19 cellular contexts compared by ENCODE assay signal in genomic region chr4:83686166-83686565, GRCh38.
DNase-seq lines count a peak whose midpoint lies in the region; ATAC-seq and TF ChIP-seq lines count a peak whose summit lies in the region.
"Had no signal": no experiment of that assay in that cellular context is flagged by ENCODE, and none has a peak within 500 bp of the region (broad histone marks: within the 10 kb centered on the region; RNA-seq: fewer than 3 reads in every experiment).

No MANE protein-coding gene starts in this region.

- no peak for TF ChIP-seq POLR2A in GM18505 (IDR thresholded peaks at IDR 0.05; ENCODE audit: borderline replicate concordance, extremely low read depth, insufficient read depth, insufficient read length)

- H3F3A ChIP-seq in GM23248 (ENCODE audit: insufficient read depth), result peaks cover 12% of the 10 kb centered on the region
- H3F3A ChIP-seq in PC-3 (ENCODE audit: low read length, unreplicated experiment), result no peaks in the 10 kb centered on the region

- ATAC-seq in PC-3 (peak; percentile 99), GM18505 (IDR thresholded peaks at IDR 0.05; ENCODE audit: unreplicated experiment) (no peak), GM19023 (IDR thresholded peaks at IDR 0.05; ENCODE audit: unreplicated experiment) (no peak)
- ATAC-seq: activated T-cell treated with anti-CD3 and anti-CD28 coated beads, Interleukin-2, amount 50 U/mL, for 72 hours; gastroesophageal sphincter; left colon had no signal

- intact Hi-C loops in PC-3 (cut with micrococcal nuclease), result loop anchor here (1.0 kb wide), 1 partner anchor 36 kb away; no protein-coding TSS in a partner anchor

- H3K9me3 ChIP-seq in GM23248 (ENCODE audit: low read depth) (no peaks in the 10 kb centered on the region), PC-3 (ENCODE audit: low read length) (no peaks in the 10 kb centered on the region)
- H3K9me3 ChIP-seq: gastroesophageal sphincter, spleen had no signal

- H3K36me3 ChIP-seq in GM23248 (ENCODE audit: low read depth), result no peaks in the 10 kb centered on the region
- H3K36me3 ChIP-seq in PC-3 (ENCODE audit: low read depth, low read length), result no peaks in the 10 kb centered on the region
- H3K36me3 ChIP-seq: gastroesophageal sphincter, spleen had no signal

- H4K20me1 ChIP-seq in GM23248 (ENCODE audit: insufficient read depth) (no peaks in the 10 kb centered on the region), PC-3 (ENCODE audit: low read length) (no peaks in the 10 kb centered on the region)

- POLR2A ChIA-PET in PC-3 (lab: Charles Lee; ENCODE audit: unreplicated experiment), result no interaction called here

- H2AFZ ChIP-seq in GM23248 (peak overlapping the region; percentile 48), PC-3 (ENCODE audit: low read length) (peak overlapping the region; percentile 41)
- H2AFZ ChIP-seq: PC-9 had no signal

- H3K4me1 ChIP-seq in GM23248 (ENCODE audit: insufficient read depth) (peaks cover 15% of the 10 kb centered on the region), PC-3 (ENCODE audit: insufficient read depth, low read length) (peaks cover 39% of the 10 kb centered on the region)
- H3K4me1 ChIP-seq: gastroesophageal sphincter, spleen had no signal

- H3K4me2 ChIP-seq in GM23248 (ENCODE audit: unreplicated experiment) (peak overlapping the region; percentile 43), PC-3 (ENCODE audit: low read length) (peak overlapping the region; percentile 66)
- H3K4me2 ChIP-seq: PC-9 had no signal

- H3K4me3 ChIP-seq in GM23248, result no peak overlapping the region
- peak overlapping the region; percentile 18; the same call in 1 of the 2 replicates for H3K4me3 ChIP-seq in PC-3 (ENCODE audit: low read length)
- H3K4me3 ChIP-seq: gastroesophageal sphincter, PC-9, spleen had no signal

- H3K9ac ChIP-seq in GM23248 (0 out of 2 replicates have a peak overlapping the region, but pooled peaks have one; percentile 14), PC-3 (ENCODE audit: low read length) (0 out of 2 replicates have a peak overlapping the region, but pooled peaks have one; percentile 17)

- CTCF ChIA-PET in PC-3 (lab: Charles Lee), result interaction anchor here (0.5 to 0.8 kb wide), 2 partner anchors 38 to 44 kb away, joined by 3 read pairs; no protein-coding TSS in a partner anchor

- in situ Hi-C loops in GM23248 (cut with MboI), result no loop called here

- peak overlapping the region; percentile 68 for H3K27ac ChIP-seq in GM23248
- peak overlapping the region; percentile 79 for H3K27ac ChIP-seq in PC-3 (ENCODE audit: low read length)
- peak overlapping the region; percentile 48 for H3K27ac ChIP-seq in epithelial cell of prostate
- H3K27ac ChIP-seq: gastroesophageal sphincter, PC-9, spleen had no signal

- DNase-seq in A172 (ENCODE audit: low spot score) (peak; percentile 69), GM23248 (peak; percentile 92), PC-3 (peak; percentile 84), epithelial cell of prostate (ENCODE audit: low read depth, low spot score) (peak; percentile 63), NCI-H226 (no peak)
- no peak for DNase-seq in stimulated activated CD4-positive, alpha-beta T cell treated with anti-CD3 and anti-CD28 coated beads, Interleukin-4, amount 100 ng/mL, for 1 hour
- DNase-seq: 8988T; activated CD8-positive, alpha-beta memory T cell treated with anti-CD3 and anti-CD28 coated beads for 24 hours; activated T-cell treated with anti-CD3 and anti-CD28 coated beads, Interleukin-2, amount 50 U/mL, for 72 hours; cortex of kidney; left colon; NCI-H1436 treated with DMSO at 0.1 percent for 48 hours; NCI-H82; PC-9; spleen; substantia nigra had no signal

- H3K27me3 ChIP-seq in GM23248 (replicated peaks; ENCODE audit: insufficient read depth) (no peaks in the 10 kb centered on the region), PC-3 (ENCODE audit: low read length) (no peaks in the 10 kb centered on the region)
- H3K27me3 ChIP-seq: gastroesophageal sphincter, spleen had no signal

- H3K79me2 ChIP-seq in GM23248 (ENCODE audit: insufficient read depth) (no peaks in the 10 kb centered on the region), PC-3 (ENCODE audit: low read length) (no peaks in the 10 kb centered on the region)

- WGBS in GM23248 (ENCODE audit: low coverage in 1 of 2, low lambda C conversion rate in 2 of 2, missing lambda C conversion rate in 2 of 2), 2 experiments, result 0 to 2% methylated on average over 2 of the region's 2 CpGs

- no peak for TF ChIP-seq CTCF in PC-3 (conservative IDR thresholded peaks at IDR 0.05; ENCODE audit: low read depth, low read length)

- BruUV-seq in PC-3 (replicated peaks; lab: Mats Ljungman, UMichigan), result no TSS peak

- H3K9me2 ChIP-seq in GM23248 (ENCODE audit: insufficient read depth) (no peaks in the 10 kb centered on the region), PC-3 (replicated peaks; ENCODE audit: low read length) (no peaks in the 10 kb centered on the region)

Comparison
In these comparisons a context has a peak if more than half of its experiments do, and no peak if none do; other contexts are left out.
1. DNase-seq: peak in A172 (single experiment), GM23248 (single experiment), PC-3 (single experiment) and epithelial cell of prostate (single experiment); none in stimulated activated CD4-positive, alpha-beta T cell treated with anti-CD3 and anti-CD28 coated beads, Interleukin-4, amount 100 ng/mL, for 1 hour (single experiment) and NCI-H226 (single experiment).
2. Peak in every context shown above with its lines, with median percentiles within 50 percentile points of each other: H3K27ac ChIP-seq.